In the genomic region with DNA sequence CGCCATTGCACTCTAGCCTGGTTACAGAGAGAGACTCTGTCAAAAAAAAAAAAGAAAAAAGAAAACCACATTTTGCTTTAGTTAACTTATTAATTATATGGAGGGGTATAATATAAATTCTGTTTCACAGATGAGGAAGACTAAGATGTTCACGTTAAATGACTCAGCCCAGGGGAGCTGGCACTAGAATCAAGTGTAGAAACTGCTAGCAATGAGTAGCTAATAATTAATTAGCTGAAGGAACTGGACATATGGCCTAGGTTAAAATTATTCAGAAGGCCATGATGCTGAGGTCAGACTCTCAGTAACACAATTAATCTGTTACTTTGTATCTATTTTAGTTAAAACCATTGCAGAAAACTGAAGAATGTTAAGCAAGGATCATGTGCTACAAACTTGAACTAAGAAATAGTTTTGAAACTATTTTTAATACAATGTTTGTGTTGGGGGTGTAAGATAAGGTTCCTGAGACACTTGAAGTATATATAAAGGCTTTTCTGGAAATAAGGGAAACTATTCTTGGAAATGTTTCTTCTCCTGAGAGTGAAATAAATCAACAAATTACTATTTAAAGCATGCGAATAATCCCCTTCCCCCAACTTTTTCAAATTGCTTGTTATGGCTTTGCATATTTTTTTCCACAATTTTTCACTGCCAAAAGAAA, we compare ENCODE assay signal across 18 cellular contexts.
DNase-seq lines count a peak whose midpoint lies in the region; ATAC-seq, FAIRE-seq and TF ChIP-seq lines count a peak whose summit lies in the region.
"Had no signal": no experiment of that assay in that cellular context is flagged by ENCODE, and none has a peak within 500 bp of the region (broad histone marks: within the 10 kb centered on the region; RNA-seq: fewer than 3 reads in every experiment).

No MANE protein-coding gene starts in this region.

- BruUV-seq in K562 (replicated peaks; lab: Mats Ljungman, UMichigan), result no TSS peak

- ATAC-seq in K562 (no peak), aorta (ENCODE audit: low FRiP score) (peak; percentile 55), GM21576 (IDR thresholded peaks at IDR 0.05; ENCODE audit: unreplicated experiment) (no peak)
- ATAC-seq: A549, GM12878, HepG2 had no signal

- no peaks in the 10 kb centered on the region for H3K27me3 Mint-ChIP-seq in neural progenitor cell (ENCODE audit: insufficient read depth, low read depth)
- H3K27me3 Mint-ChIP-seq: CD4-positive, alpha-beta memory T cell had no signal

- H3K27me3 ChIP-seq in K562 (ENCODE audit: control insufficient read depth in 2 of 2, insufficient read depth in 2 of 2, low read length in 2 of 2) (no peaks in the 10 kb centered on the region), aorta (ENCODE audit: control insufficient read depth in 1 of 2, insufficient read depth in 2 of 2, low read length in 1 of 2) (no peaks in the 10 kb centered on the region), neural progenitor cell (no peaks in the 10 kb centered on the region)
- H3K27me3 ChIP-seq: BE2C had no signal

- CTCF ChIA-PET in K562 (lab: Yijun Ruan, JAX; ENCODE audit: low intra/inter-chr PET ratio), result no interaction called here

- H4K20me1 ChIP-seq in K562 (replicated peaks; ENCODE audit: control insufficient read depth, insufficient read depth, low read length), result no peaks in the 10 kb centered on the region
- no peaks in the 10 kb centered on the region for H4K20me1 ChIP-seq in neural progenitor cell (ENCODE audit: low read depth)

- no peak for TF ChIP-seq POLR2A in K562 (conservative IDR thresholded peaks at IDR 0.05)

- WGBS in K562 (ENCODE audit: insufficient coverage, low coverage, missing lambda C conversion rate), result 38% methylated on average over 3 of the region's 3 CpGs
- 31 to 33% methylated on average over 3 of the region's 3 CpGs for WGBS in aorta, 2 donors

- H3K9ac ChIP-seq in K562 (ENCODE audit: insufficient read depth in 1 of 2, low read depth in 2 of 2, low read length in 2 of 2) (no peak overlapping the region), neural progenitor cell (no peak overlapping the region)

- H3K36me3 ChIP-seq in K562 (ENCODE audit: control insufficient read depth, insufficient read depth, low read length) (no peaks in the 10 kb centered on the region), aorta (ENCODE audit: control insufficient read depth in 1 of 2, insufficient read depth in 2 of 2, low read length in 1 of 2) (no peaks in the 10 kb centered on the region), neural progenitor cell (no peaks in the 10 kb centered on the region)
- H3K36me3 ChIP-seq: BE2C, HAP-1 had no signal

- DNase-seq in K562 (ENCODE audit: extremely low read depth in 1 of 4, low spot score in 3 of 4) (no peak), foreskin melanocyte (peak; percentile 16), renal cortical epithelial cell (ENCODE audit: low read depth) (peak; percentile 2), aorta (no peak), neural progenitor cell (ENCODE audit: low spot score) (no peak), anterior cingulate cortex (lab: John Stamatoyannopoulos, UW) (no peak)
- DNase-seq: BE2C; CD4-positive, alpha-beta memory T cell; DMS79 had no signal

- no peaks in the 10 kb centered on the region for H3K79me2 ChIP-seq in K562 (ENCODE audit: control insufficient read depth, insufficient read depth, low read length)
- no peaks in the 10 kb centered on the region for H3K79me2 ChIP-seq in neural progenitor cell (ENCODE audit: low read depth)

- H3K9me3 Mint-ChIP-seq in neural progenitor cell, result no peaks in the 10 kb centered on the region

- H3K27ac ChIP-seq in K562 (ENCODE audit: extremely low read depth, low read depth, low read length) (no peak overlapping the region), aorta (ENCODE audit: low read depth in 1 of 2, low read length in 2 of 2) (peak overlapping the region; percentile 60 to 69), neural progenitor cell (no peak overlapping the region)
- H3K27ac ChIP-seq: A549, C4-2B had no signal

- no peak for TF ChIP-seq EP300 in K562 (IDR thresholded peaks at IDR 0.05; ENCODE audit: low read length)

- TF ChIP-seq RAD21 in K562 (CRISPR knock-in tag; conservative IDR thresholded peaks at IDR 0.05 in 1 of 2, IDR thresholded peaks at IDR 0.05 in 1 of 2), result no peak

- no peak for FAIRE-seq in K562 (lab: Jason Lieb, UNC)
- FAIRE-seq: A549, GM12878, GM18507, H1, HepG2, HTR-8/SVneo had no signal

- no peak overlapping the region for H3K4me3 Mint-ChIP-seq in neural progenitor cell
- H3K4me3 Mint-ChIP-seq: CD4-positive, alpha-beta memory T cell had no signal

- peaks cover 5% of the 10 kb centered on the region for H3K9me3 ChIP-seq in K562 (replicated peaks; ENCODE audit: control insufficient read depth, insufficient read depth, low read depth, low read length)
- no peaks in the 10 kb centered on the region for H3K9me3 ChIP-seq in aorta (ENCODE audit: control insufficient read depth, low read length)
- no peaks in the 10 kb centered on the region for H3K9me3 ChIP-seq in neural progenitor cell (ENCODE audit: low read depth)
- H3K9me3 ChIP-seq: A549, BE2C, HAP-1 had no signal

- no peak overlapping the region for H3K4me2 ChIP-seq in K562 (ENCODE audit: insufficient read depth, low read length)
- no peak overlapping the region for H3K4me2 ChIP-seq in neural progenitor cell
- H3K4me2 ChIP-seq: A549 had no signal

- no peak overlapping the region for H3K4me3 ChIP-seq in K562
- no peak overlapping the region for H3K4me3 ChIP-seq in aorta (ENCODE audit: low read length in 2 of 2)
- H3K4me3 ChIP-seq in neural progenitor cell, result no peak overlapping the region
- H3K4me3 ChIP-seq: A549, GM12878, HAP-1 had no signal

- no peak overlapping the region for H3K27ac Mint-ChIP-seq in neural progenitor cell
- H3K27ac Mint-ChIP-seq: CD4-positive, alpha-beta memory T cell had no signal

- H2AFZ ChIP-seq in K562 (ENCODE audit: low read depth, low read length) (peak overlapping the region; percentile 53; the same call in 1 of the 2 replicates), neural progenitor cell (replicated peaks) (no peak overlapping the region)

- H3F3A ChIP-seq in neural progenitor cell (ENCODE audit: low read depth), result no peaks in the 10 kb centered on the region

- POLR2A ChIA-PET in K562 (lab: Yijun Ruan, JAX), result no interaction called here

- no peaks in the 10 kb centered on the region; a peak in 1 of 5 replicates for H3K4me1 ChIP-seq in K562 (replicated peaks in 1 of 2; ENCODE audit: control insufficient read depth in 2 of 2, insufficient read depth in 2 of 2, low read length in 2 of 2)
- H3K4me1 ChIP-seq in aorta (ENCODE audit: control insufficient read depth in 1 of 2, insufficient read depth in 2 of 2, low read length in 2 of 2), result peaks cover 1 to 9% of the 10 kb centered on the region in 2 donors
- no peaks in the 10 kb centered on the region for H3K4me1 ChIP-seq in neural progenitor cell
- H3K4me1 ChIP-seq: A549, BE2C, HAP-1 had no signal

- H3K36me3 Mint-ChIP-seq in neural progenitor cell, result no peaks in the 10 kb centered on the region
- H3K36me3 Mint-ChIP-seq: CD4-positive, alpha-beta memory T cell had no signal

- no peak for TF ChIP-seq CTCF in K562 (IDR thresholded peaks at IDR 0.05 in 2 of 3, conservative IDR thresholded peaks at IDR 0.05 in 1 of 3; ENCODE audit: insufficient read depth in 2 of 3, low read depth in 1 of 3, low read length in 3 of 3)
- no peak for TF ChIP-seq CTCF in neural progenitor cell (IDR thresholded peaks at IDR 0.05)

- H3K4me1 Mint-ChIP-seq in neural progenitor cell, result no peaks in the 10 kb centered on the region
- H3K4me1 Mint-ChIP-seq: CD4-positive, alpha-beta memory T cell had no signal

- in situ Hi-C loops in K562 (cut with MboI), result no loop called here

- H3K9me1 ChIP-seq in K562 (ENCODE audit: control insufficient read depth, insufficient read depth, low read length), result no peaks in the 10 kb centered on the region

- intact Hi-C loops in K562 (cut with micrococcal nuclease) (no loop called here), aorta (cut with DNase I) (loop anchor here (5.0 to 10.0 kb wide), 7 partner anchors 47 to 1247 kb away; no protein-coding TSS in a partner anchor)

TF ChIP-seq in K562, 482 proteins besides CTCF, POLR2A, EP300 and RAD21 (continues in another document):
- TF ChIP-seq, protein P1, sequence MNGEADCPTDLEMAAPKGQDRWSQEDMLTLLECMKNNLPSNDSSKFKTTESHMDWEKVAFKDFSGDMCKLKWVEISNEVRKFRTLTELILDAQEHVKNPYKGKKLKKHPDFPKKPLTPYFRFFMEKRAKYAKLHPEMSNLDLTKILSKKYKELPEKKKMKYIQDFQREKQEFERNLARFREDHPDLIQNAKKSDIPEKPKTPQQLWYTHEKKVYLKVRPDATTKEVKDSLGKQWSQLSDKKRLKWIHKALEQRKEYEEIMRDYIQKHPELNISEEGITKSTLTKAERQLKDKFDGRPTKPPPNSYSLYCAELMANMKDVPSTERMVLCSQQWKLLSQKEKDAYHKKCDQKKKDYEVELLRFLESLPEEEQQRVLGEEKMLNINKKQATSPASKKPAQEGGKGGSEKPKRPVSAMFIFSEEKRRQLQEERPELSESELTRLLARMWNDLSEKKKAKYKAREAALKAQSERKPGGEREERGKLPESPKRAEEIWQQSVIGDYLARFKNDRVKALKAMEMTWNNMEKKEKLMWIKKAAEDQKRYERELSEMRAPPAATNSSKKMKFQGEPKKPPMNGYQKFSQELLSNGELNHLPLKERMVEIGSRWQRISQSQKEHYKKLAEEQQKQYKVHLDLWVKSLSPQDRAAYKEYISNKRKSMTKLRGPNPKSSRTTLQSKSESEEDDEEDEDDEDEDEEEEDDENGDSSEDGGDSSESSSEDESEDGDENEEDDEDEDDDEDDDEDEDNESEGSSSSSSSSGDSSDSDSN (IDR thresholded peaks at IDR 0.05; ENCODE audit: borderline replicate concordance in 1 of 2, low read depth in 2 of 2, low read length in 2 of 2), result no peak
- TF ChIP-seq NFRKB (IDR thresholded peaks at IDR 0.05; ENCODE audit: low read depth) (no peak), TBL1XR1 (IDR thresholded peaks at IDR 0.05; ENCODE audit: low read length in 2 of 2) (no peak), ZNF444 (CRISPR knock-in tag; IDR thresholded peaks at IDR 0.05) (no peak), ZNF217 (CRISPR knock-in tag; IDR thresholded peaks at IDR 0.05) (no peak), TEAD2 (tag; IDR thresholded peaks at IDR 0.05) (no peak), HSF4 (CRISPR knock-in tag; IDR thresholded peaks at IDR 0.05; ENCODE audit: borderline replicate concordance) (no peak), ZNF384 (IDR thresholded peaks at IDR 0.05; ENCODE audit: low read depth, low read length) (no peak), ZNF263 (CRISPR knock-in tag; IDR thresholded peaks at IDR 0.05; ENCODE audit: borderline replicate concordance) (no peak), ZNF551 (CRISPR knock-in tag; IDR thresholded peaks at IDR 0.05) (no peak), MEIS2 (IDR thresholded peaks at IDR 0.05; ENCODE audit: partially characterized antibody) (no peak), SREBF2 (CRISPR knock-in tag; IDR thresholded peaks at IDR 0.05) (no peak), SRSF7 (optimal IDR thresholded peaks at IDR 0.05; ENCODE audit: low read depth, low read length) (no peak)

Comparison
In these comparisons a context has a peak if more than half of its experiments do, and no peak if none do; other contexts are left out.
1. DNase-seq: peak in foreskin melanocyte (single experiment) and renal cortical epithelial cell (single experiment); none in K562 (0 of 4), aorta (0 of 2), neural progenitor cell (single experiment) and anterior cingulate cortex (0 of 58).
2. H3K27ac ChIP-seq: peak in aorta (2 of 2); none in K562 (single experiment) and neural progenitor cell (single experiment).